ENCODE assay signal across 9 cellular contexts in genomic region chr5:59174248-59174844, GRCh38.
DNase-seq lines count a peak whose midpoint lies in the region; ATAC-seq, FAIRE-seq and TF ChIP-seq lines count a peak whose summit lies in the region.
"Had no signal": no experiment of that assay in that cellular context is flagged by ENCODE, and none has a peak within 500 bp of the region (broad histone marks: within the 10 kb centered on the region; RNA-seq: fewer than 3 reads in every experiment).

No MANE protein-coding gene starts in this region.

- CTCF ChIA-PET in GM12878 (lab: Yijun Ruan, JAX): interaction anchor here (0.5 to 5.3 kb wide), 31 partner anchors 11 to 395 kb away, joined by 3 to 115 read pairs (median 5); no protein-coding TSS in a partner anchor

- in situ Hi-C loops in GM12878 (cut with MboI): no loop called here

- no peaks in the 10 kb centered on the region for H3K36me3 ChIP-seq in OCI-LY3 (replicated peaks; ENCODE audit: low read depth, low read length)
- H3K36me3 ChIP-seq in GM12878 (ENCODE audit: control insufficient read depth in 2 of 2, insufficient read depth in 2 of 2, low read length in 1 of 2): no peaks in the 10 kb centered on the region

- no peak for TF ChIP-seq EP300 in GM12878 (IDR thresholded peaks at IDR 0.05; ENCODE audit: borderline replicate concordance in 1 of 2, control insufficient read depth in 1 of 2, low read depth in 2 of 2, low read length in 2 of 2)

- no peak overlapping the region for H3K4me3 Mint-ChIP-seq in stimulated activated memory B cell treated with anti-CD40 and anti-IgM and Interleukin-4, amounts not matched to agents 10 μg/mL and 1 μg/mL and 100 μg/mL, for 72 hours
- H3K4me3 Mint-ChIP-seq: IgD-negative memory B cell had no signal

- no peaks in the 10 kb centered on the region for H3K79me2 ChIP-seq in OCI-LY3 (ENCODE audit: low read length)
- H3K79me2 ChIP-seq in GM12878 (ENCODE audit: control insufficient read depth, insufficient read depth, low read length): no peaks in the 10 kb centered on the region

- H3K27me3 Mint-ChIP-seq in stimulated activated memory B cell treated with anti-CD40 and anti-IgM and Interleukin-4, amounts not matched to agents 10 μg/mL and 1 μg/mL and 100 μg/mL, for 72 hours: no peaks in the 10 kb centered on the region
- H3K27me3 Mint-ChIP-seq: IgD-negative memory B cell had no signal

- H3K9ac ChIP-seq in OCI-LY3 (ENCODE audit: low read length): no peak overlapping the region
- H3K9ac ChIP-seq in GM12878 (ENCODE audit: control insufficient read depth, insufficient read depth, low read length): no peak overlapping the region

- no peaks in the 10 kb centered on the region for H3K9me3 Mint-ChIP-seq in stimulated activated memory B cell treated with anti-CD40 and anti-IgM and Interleukin-4, amounts not matched to agents 10 μg/mL and 1 μg/mL and 100 μg/mL, for 72 hours
- H3K9me3 Mint-ChIP-seq: IgD-negative memory B cell had no signal

- WGBS in GM12878 (ENCODE audit: insufficient coverage, insufficient replicate concordance, low lambda C conversion rate, missing lambda C conversion rate): 2% methylated on average over 5 of the region's 5 CpGs

- no peak for FAIRE-seq in GM12878 (lab: Jason Lieb, UNC)

- peak; percentile 98 for TF ChIP-seq CTCF in AG10803 (conservative IDR thresholded peaks at IDR 0.05; ENCODE audit: low read length)
- TF ChIP-seq CTCF in GM12865 (IDR thresholded peaks at IDR 0.05; ENCODE audit: insufficient read depth, low read depth, low read length, missing control alignments): peak; percentile 67
- TF ChIP-seq CTCF in OCI-LY3 (IDR thresholded peaks at IDR 0.05; ENCODE audit: low read depth, low read length): peak; percentile 51
- TF ChIP-seq CTCF in GM12878 (IDR thresholded peaks at IDR 0.05 in 2 of 3, conservative IDR thresholded peaks at IDR 0.05 in 1 of 3; ENCODE audit: control insufficient read depth in 2 of 3, extremely low read depth in 1 of 3, insufficient read depth in 1 of 3, low read depth in 3 of 3, low read length in 3 of 3): peak; percentile 57 to 73 (median 70)

- H3K9me3 ChIP-seq in OCI-LY3 (ENCODE audit: insufficient read depth, low read length) (no peaks in the 10 kb centered on the region), GM12878 (replicated peaks; ENCODE audit: control insufficient read depth, insufficient read depth, low read length) (no peaks in the 10 kb centered on the region)

- H3K4me1 Mint-ChIP-seq in stimulated activated memory B cell treated with anti-CD40 and anti-IgM and Interleukin-4, amounts not matched to agents 10 μg/mL and 1 μg/mL and 100 μg/mL, for 72 hours: peaks cover 15% of the 10 kb centered on the region

- intact Hi-C loops in GM12878 (cut with micrococcal nuclease; ENCODE audit: unreplicated experiment): loop anchor here (1.0 to 5.0 kb wide), 3 partner anchors 140 to 302 kb away; no protein-coding TSS in a partner anchor

- H3K36me3 Mint-ChIP-seq in stimulated activated memory B cell treated with anti-CD40 and anti-IgM and Interleukin-4, amounts not matched to agents 10 μg/mL and 1 μg/mL and 100 μg/mL, for 72 hours: no peaks in the 10 kb centered on the region

- SMC1A ChIA-PET in GM12878 (lab: Charles Lee; ENCODE audit: uncharacterized antibody, unreplicated experiment): interaction anchor here (0.6 to 4.3 kb wide), 20 partner anchors 9 to 325 kb away, joined by 3 to 56 read pairs (median 4); no protein-coding TSS in a partner anchor

- H2AFZ ChIP-seq in OCI-LY3 (ENCODE audit: low read depth, low read length): no peak overlapping the region
- H2AFZ ChIP-seq in GM12878 (ENCODE audit: control insufficient read depth, low read depth, low read length): no peak overlapping the region

- H3K4me3 ChIP-seq in AG10803 (ENCODE audit: low read length) (no peak overlapping the region), GM12865 (ENCODE audit: low read depth, low read length) (no peak overlapping the region), OCI-LY3 (ENCODE audit: low read length) (no peak overlapping the region), GM12878 (no peak overlapping the region)

- no peak overlapping the region for H3K27ac Mint-ChIP-seq in stimulated activated memory B cell treated with anti-CD40 and anti-IgM and Interleukin-4, amounts not matched to agents 10 μg/mL and 1 μg/mL and 100 μg/mL, for 72 hours
- H3K27ac Mint-ChIP-seq: IgD-negative memory B cell had no signal

- BruUV-seq in GM12878 (replicated peaks; lab: Mats Ljungman, UMichigan): no TSS peak

- peak; percentile 84 for TF ChIP-seq RAD21 in GM12878 (IDR thresholded peaks at IDR 0.05; ENCODE audit: insufficient read depth, low read depth, low read length)

- RAD21 ChIA-PET in GM12878 (lab: Charles Lee; ENCODE audit: unreplicated experiment): interaction anchor here (0.9 to 4.3 kb wide), 11 partner anchors 11 to 288 kb away, joined by 3 to 41 read pairs (median 4); no protein-coding TSS in a partner anchor

- H3K27ac ChIP-seq in OCI-LY3 (ENCODE audit: low read length) (no peak overlapping the region), GM12878 (ENCODE audit: control insufficient read depth, insufficient read depth) (no peak overlapping the region)

- H3K4me2 ChIP-seq in OCI-LY3 (ENCODE audit: low read length) (no peak overlapping the region), GM12878 (ENCODE audit: control insufficient read depth, insufficient read depth) (no peak overlapping the region)

- H4K20me1 ChIP-seq in OCI-LY3 (ENCODE audit: insufficient read depth, low read length) (no peaks in the 10 kb centered on the region), GM12878 (ENCODE audit: control insufficient read depth, insufficient read depth) (no peaks in the 10 kb centered on the region)

- POLR2A ChIA-PET in GM12878 (lab: Charles Lee): interaction anchor here (1.2 kb wide), 1 partner anchor 288 kb away, joined by 4 read pairs; no protein-coding TSS in a partner anchor

- no peaks in the 10 kb centered on the region for H3K27me3 ChIP-seq in OCI-LY3 (ENCODE audit: low read depth, low read length)
- no peaks in the 10 kb centered on the region for H3K27me3 ChIP-seq in GM12878 (replicated peaks in 1 of 2; ENCODE audit: control insufficient read depth in 2 of 2, insufficient read depth in 2 of 2, low read length in 1 of 2)

- ATAC-seq in HG03432 (IDR thresholded peaks at IDR 0.05; ENCODE audit: unreplicated experiment) (peak; percentile 37), GM12878 (peak; percentile 83), GM18505 (IDR thresholded peaks at IDR 0.05; ENCODE audit: unreplicated experiment) (no peak)
- peak; percentile 63 for ATAC-seq in stimulated activated memory B cell treated with anti-CD40 and anti-IgM and Interleukin-4, amounts not matched to agents 10 μg/mL and 1 μg/mL and 100 μg/mL, for 72 hours

- no peaks in the 10 kb centered on the region for H3K4me1 ChIP-seq in OCI-LY3 (ENCODE audit: low read length)
- peaks cover 16% of the 10 kb centered on the region for H3K4me1 ChIP-seq in GM12878 (ENCODE audit: control insufficient read depth, insufficient read depth, low read length)

- DNase-seq in AG10803 (ENCODE audit: low read depth): peak; percentile 84
- peak; percentile 62 for DNase-seq in GM12865 (ENCODE audit: low read depth)
- no peak for DNase-seq in GM12878 (ENCODE audit: low read depth, low spot score)
- DNase-seq in iPS-NIHi7 (ENCODE audit: extremely low spot score): peak; percentile 48

- TF ChIP-seq POLR2A in GM12878 (IDR thresholded peaks at IDR 0.05; ENCODE audit: low read depth, low read length): no peak
- TF ChIP-seq POLR2A in GM18505 (IDR thresholded peaks at IDR 0.05; ENCODE audit: borderline replicate concordance, extremely low read depth, insufficient read depth, insufficient read length): no peak

TF ChIP-seq in GM12878, 131 proteins besides CTCF, POLR2A, EP300 and RAD21:
- TF ChIP-seq YBX1 (IDR thresholded peaks at IDR 0.05): no peak
- no peak for TF ChIP-seq HCFC1 (IDR thresholded peaks at IDR 0.05; ENCODE audit: low read length)
- TF ChIP-seq CREB1 (IDR thresholded peaks at IDR 0.05; ENCODE audit: low read depth): no peak
- peak; percentile 50; the same call in 1 of the 2 replicates for TF ChIP-seq SMC3 (IDR thresholded peaks at IDR 0.05; ENCODE audit: borderline replicate concordance, low read length)
- no peak for TF ChIP-seq MEF2B (IDR thresholded peaks at IDR 0.05; ENCODE audit: partially characterized antibody, poor library complexity, severe bottlenecking)
- no peak for TF ChIP-seq NFYA (IDR thresholded peaks at IDR 0.05; ENCODE audit: borderline replicate concordance, low read depth, low read length)
- TF ChIP-seq YY1 (IDR thresholded peaks at IDR 0.05; ENCODE audit: low read depth, low read length): 0 out of 2 replicates have a peak, but pooled peaks have one; percentile 13
- TF ChIP-seq RCOR1 (conservative IDR thresholded peaks at IDR 0.05; ENCODE audit: low read depth, low read length): no peak
- no peak for TF ChIP-seq IKZF2 (IDR thresholded peaks at IDR 0.05)
- TF ChIP-seq CHD4 (IDR thresholded peaks at IDR 0.05): no peak
- TF ChIP-seq MTA2 (IDR thresholded peaks at IDR 0.05; ENCODE audit: low read depth): no peak
TF ChIP-seq in GM12878: peak in this region for 2.
